In the genomic region with DNA sequence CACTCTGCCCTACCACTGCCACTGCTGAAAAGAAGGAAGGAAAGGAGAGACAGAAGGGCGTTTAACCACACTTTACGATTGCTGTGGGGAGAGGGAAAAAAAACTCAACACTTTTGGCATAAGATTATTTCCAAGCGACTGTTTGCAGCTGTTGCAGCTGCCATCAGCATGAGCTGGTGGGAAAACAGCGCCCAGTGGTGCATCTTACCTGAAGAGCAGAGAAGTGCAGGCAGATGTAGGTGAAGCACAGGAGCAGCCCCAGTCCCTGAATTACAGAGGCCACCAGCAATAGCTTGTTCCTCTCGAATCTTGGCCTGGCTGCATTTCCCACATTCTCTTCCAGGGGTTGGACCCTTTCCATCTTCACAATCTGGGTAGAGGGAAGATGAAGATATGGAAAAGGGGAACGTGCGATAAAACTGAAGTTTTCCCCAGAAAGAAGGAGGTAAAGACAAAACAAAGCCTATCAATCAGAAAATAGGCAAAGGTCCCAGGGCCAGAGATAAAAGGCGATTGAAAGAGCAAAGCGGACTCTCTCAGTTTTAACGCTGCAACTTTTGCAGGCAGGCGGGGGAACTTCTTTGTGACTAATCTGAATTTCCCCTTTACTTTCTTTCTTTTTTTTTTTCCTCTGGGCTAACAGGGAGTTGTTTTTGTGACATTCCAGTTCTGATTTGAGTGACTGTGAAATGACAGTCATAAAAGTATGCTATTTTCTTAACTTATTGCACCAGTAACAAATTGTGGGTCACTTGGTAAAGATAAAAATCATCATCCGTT, we compare ENCODE assay signal across 10 cellular contexts. TPM values are rescaled to one million over a fixed set of nuclear protein-coding genes. Genes with fewer than 3 reads are reported as not detected.
DNase-seq lines count a peak whose midpoint lies in the region; ATAC-seq and TF ChIP-seq lines count a peak whose summit lies in the region.
"Had no signal": no experiment of that assay in that cellular context is flagged by ENCODE, and none has a peak within 500 bp of the region (broad histone marks: within the 10 kb centered on the region; RNA-seq: fewer than 3 reads in every experiment).

A gene with protein sequence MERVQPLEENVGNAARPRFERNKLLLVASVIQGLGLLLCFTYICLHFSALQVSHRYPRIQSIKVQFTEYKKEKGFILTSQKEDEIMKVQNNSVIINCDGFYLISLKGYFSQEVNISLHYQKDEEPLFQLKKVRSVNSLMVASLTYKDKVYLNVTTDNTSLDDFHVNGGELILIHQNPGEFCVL (minus strand): TSS at position 516 of the 780 bp plus-strand sequence. CDS start 155 bp downstream, at position 361.

- H3K9me3 Mint-ChIP-seq in activated T-cell treated with anti-CD3 and anti-CD28 coated beads, Interleukin-2, amount 50 U/mL, for 4 hours = no peaks in the 10 kb centered on the region

- peak; percentile 41 for DNase-seq in activated CD4-positive, alpha-beta T cell treated with anti-CD3 and anti-CD28 coated beads for 48 hours
- no peak for DNase-seq in activated CD4-positive, alpha-beta T cell treated with anti-CD3 and anti-CD28 coated beads, Interleukin-2, amount 50 U/mL, for 1 hour
- peak; percentile 5 for DNase-seq in activated T-cell treated with anti-CD3 and anti-CD28 coated beads, Interleukin-2, amount 50 U/mL, for 4 hours
- DNase-seq in left lung (no peak), testis (peak; percentile 61), SW 1271 (lab: John Stamatoyannopoulos, UW) (no peak)
- DNase-seq: PC-3 had no signal

- H3K9me3 ChIP-seq in left lung (no peaks in the 10 kb centered on the region), testis (no peaks in the 10 kb centered on the region)
- H3K9me3 ChIP-seq: HAP-1 had no signal

- H3K4me1 Mint-ChIP-seq in activated T-cell treated with anti-CD3 and anti-CD28 coated beads, Interleukin-2, amount 50 U/mL, for 4 hours (ENCODE audit: low read depth) = peaks cover 56% of the 10 kb centered on the region

- H3K4me3 Mint-ChIP-seq in activated T-cell treated with anti-CD3 and anti-CD28 coated beads, Interleukin-2, amount 50 U/mL, for 4 hours = peak within 1 kb of the TSS; percentile 19

- H3K4me1 ChIP-seq in left lung = peaks cover 0 to 22% of the 10 kb centered on the region in 2 donors
- H3K4me1 ChIP-seq in testis = peaks cover 3% of the 10 kb centered on the region
- H3K4me1 ChIP-seq: HAP-1 had no signal

- H3K4me3 ChIP-seq in left lung (no peak within 1 kb of the TSS), testis (no peak within 1 kb of the TSS)
- H3K4me3 ChIP-seq: HAP-1 had no signal

- intact Hi-C loops in left lung (cut with DNase I) = loop anchor here (5.0 to 10.0 kb wide), 2 partner anchors 382 to 460 kb away; no protein-coding TSS in a partner anchor
- intact Hi-C loops in testis (cut with DNase I; ENCODE audit: low total_unique reads) = no loop called here

- H3K36me3 Mint-ChIP-seq in activated T-cell treated with anti-CD3 and anti-CD28 coated beads, Interleukin-2, amount 50 U/mL, for 4 hours (ENCODE audit: insufficient read depth) = no peaks in the 10 kb centered on the region

- H3K27me3 ChIP-seq in left lung (no peaks in the 10 kb centered on the region), testis (no peaks in the 10 kb centered on the region)

- no peak for TF ChIP-seq POLR2A in testis (IDR thresholded peaks at IDR 0.05)

- TF ChIP-seq CTCF in left lung (IDR thresholded peaks at IDR 0.05) = no peak
- no peak for TF ChIP-seq CTCF in testis (IDR thresholded peaks at IDR 0.05)

- ATAC-seq in activated T-cell treated with anti-CD3 and anti-CD28 coated beads, Interleukin-2, amount 50 U/mL, for 4 hours = peak; percentile 46 to 49
- ATAC-seq in left lung (peak; percentile 42), HG03378 (IDR thresholded peaks at IDR 0.05; ENCODE audit: unreplicated experiment) (no peak), GM21526 (IDR thresholded peaks at IDR 0.05; ENCODE audit: low FRiP score, unreplicated experiment) (no peak)
- ATAC-seq: PC-3 had no signal

- WGBS in testis, 2 donors = 28 to 37% methylated on average over 12 of the region's 12 CpGs

- H3K27ac ChIP-seq in left lung (peak within 1 kb of the TSS; percentile 16 to 33), testis (peak within 1 kb of the TSS in 1 of 2 donors; percentile 28)

- H3K27me3 Mint-ChIP-seq in activated T-cell treated with anti-CD3 and anti-CD28 coated beads, Interleukin-2, amount 50 U/mL, for 4 hours (ENCODE audit: low read depth) = no peaks in the 10 kb centered on the region

- no peaks in the 10 kb centered on the region for H3K36me3 ChIP-seq in left lung
- H3K36me3 ChIP-seq in testis (ENCODE audit: low read depth, missing control alignments) = no peaks in the 10 kb centered on the region
- H3K36me3 ChIP-seq: HAP-1 had no signal

RNA-seq across cellular contexts. Expression of the gene that starts here (rescaled TPM):
- under 1 TPM; 0.33 to 0.63 (median 0.63) TPM for total RNA-seq in activated T-cell treated with anti-CD3 and anti-CD28 coated beads, Interleukin-2, amount 50 U/mL, for 4 hours
- total RNA-seq in left lung (1 to 10 TPM in 1 of 2 donors, under 1 TPM in 1; 0.73 to 1.3 TPM), testis (10 to 100 TPM; 11.5 to 17.6 TPM)
- polyA plus RNA-seq in testis (ENCODE audit: insufficient read depth, low read depth, low replicate concordance) = 11.2 TPM

Comparison
In these comparisons a context has a peak if more than half of its experiments do, and no peak if none do; other contexts are left out.
1. RNA of the gene that starts here (total RNA-seq): 11.5 to 17.6 TPM in testis; 0.73 to 1.3 TPM in left lung and 0.33 to 0.63 TPM in activated T-cell treated with anti-CD3 and anti-CD28 coated beads, Interleukin-2, amount 50 U/mL, for 4 hours; every median in the first group is over 4 times any median in the second.
2. DNase-seq: peak in activated CD4-positive, alpha-beta T cell treated with anti-CD3 and anti-CD28 coated beads for 48 hours (single experiment) and testis (single experiment); none in activated CD4-positive, alpha-beta T cell treated with anti-CD3 and anti-CD28 coated beads, Interleukin-2, amount 50 U/mL, for 1 hour (single experiment), left lung (0 of 2) and SW 1271 (0 of 2).
3. Peak in DNase-seq and ATAC-seq in activated T-cell treated with anti-CD3 and anti-CD28 coated beads, Interleukin-2, amount 50 U/mL, for 4 hours; RNA of the gene not detected or under 1 TPM.